ENCODE assay signal across 26 cellular contexts in genomic region chr3:194828126-194828525, GRCh38.
"Had no signal": no experiment of that assay in that cellular context is flagged by ENCODE, and none has a peak within 500 bp of the region (broad histone marks: within the 10 kb centered on the region; RNA-seq: fewer than 3 reads in every experiment).

No MANE protein-coding gene starts in this region.

- H3K9me3 Mint-ChIP-seq: activated CD4-positive, alpha-beta T cell treated with anti-CD3 and anti-CD28 coated beads, Interleukin-2, amount 10 ng/mL, durations not matched to agents 7 days and 5 days; activated CD8-positive, alpha-beta T cell treated with anti-CD3 and anti-CD28 coated beads for 36 hours; dendritic cell treated with granulocyte-macrophage colony-stimulating factor and Interleukin-4, amounts not matched to agents 40 ng/mL and 50 ng/mL, for 4 days; natural killer cell; T-cell; T-helper 2 cell treated with Interferon-gamma antibody and Interleukin-4, amounts not matched to agents 5 μg/mL and 100 μg/mL, for 36 hours had no signal

- H3K4me1 ChIP-seq: left lung, sigmoid colon, spleen, upper lobe of left lung had no signal

- ATAC-seq: activated CD8-positive, alpha-beta T cell treated with anti-CD3 and anti-CD28 coated beads for 36 hours; left lung; natural killer cell; T-cell had no signal

- H3K4me1 Mint-ChIP-seq: activated CD4-positive, alpha-beta T cell treated with anti-CD3 and anti-CD28 coated beads, Interleukin-2, amount 10 ng/mL, durations not matched to agents 7 days and 5 days had no signal

- H3K27ac Mint-ChIP-seq: activated CD4-positive, alpha-beta T cell treated with anti-CD3 and anti-CD28 coated beads, Interleukin-2, amount 10 ng/mL, durations not matched to agents 7 days and 5 days; activated CD8-positive, alpha-beta T cell treated with anti-CD3 and anti-CD28 coated beads for 36 hours; activated naive CD8-positive, alpha-beta T cell; dendritic cell treated with granulocyte-macrophage colony-stimulating factor and Interleukin-4, amounts not matched to agents 40 ng/mL and 50 ng/mL, for 4 days; natural killer cell; progenitor cell of endocrine pancreas; T-cell; T-helper 2 cell treated with Interferon-gamma antibody and Interleukin-4, amounts not matched to agents 5 μg/mL and 100 μg/mL, for 36 hours had no signal

- H3K27me3 ChIP-seq: cardiac muscle cell, esophagus muscularis mucosa, hepatocyte, left lung, sigmoid colon, spleen, upper lobe of left lung had no signal

- H3K4me3 ChIP-seq: cardiac muscle cell, esophagus muscularis mucosa, hepatocyte, left lung, lung, sigmoid colon, spleen, upper lobe of left lung had no signal

- H3K27me3 Mint-ChIP-seq: activated CD4-positive, alpha-beta T cell treated with anti-CD3 and anti-CD28 coated beads, Interleukin-2, amount 10 ng/mL, durations not matched to agents 7 days and 5 days; activated CD8-positive, alpha-beta T cell treated with anti-CD3 and anti-CD28 coated beads for 36 hours; activated naive CD8-positive, alpha-beta T cell had no signal

- H2AFZ ChIP-seq: hepatocyte had no signal

- H3K4me3 Mint-ChIP-seq: activated CD4-positive, alpha-beta T cell treated with anti-CD3 and anti-CD28 coated beads, Interleukin-2, amount 10 ng/mL, durations not matched to agents 7 days and 5 days; activated CD8-positive, alpha-beta T cell treated with anti-CD3 and anti-CD28 coated beads for 36 hours; activated naive CD8-positive, alpha-beta T cell; dendritic cell treated with granulocyte-macrophage colony-stimulating factor and Interleukin-4, amounts not matched to agents 40 ng/mL and 50 ng/mL, for 4 days; natural killer cell; T-cell; T-helper 2 cell treated with Interferon-gamma antibody and Interleukin-4, amounts not matched to agents 5 μg/mL and 100 μg/mL, for 36 hours had no signal

- DNase-seq: activated CD4-positive, alpha-beta T cell treated with anti-CD3 and anti-CD28 coated beads, Interleukin-2, amount 10 ng/mL, durations not matched to agents 7 days and 5 days; activated CD4-positive, CD25-positive, alpha-beta regulatory T cell treated with anti-CD3 and anti-CD28 coated beads, Interleukin-2, amount 50 U/mL, for 72 hours; activated CD8-positive, alpha-beta T cell treated with anti-CD3 and anti-CD28 coated beads for 36 hours; activated T-cell treated with anti-CD3 and anti-CD28 coated beads, Interleukin-2, amount 50 U/mL, for 1 hour; amniotic stem cell; effector CD8-positive, alpha-beta T cell; foreskin fibroblast; kidney glomerular epithelial cell; left lung; natural killer cell; retina; sigmoid colon; stimulated activated CD4-positive, alpha-beta T cell treated with anti-CD3 and anti-CD28 coated beads, Interleukin-4, amount 100 ng/mL, for 1 hour; stimulated activated naive CD4-positive, alpha-beta T cell; T-cell; upper lobe of left lung had no signal

- H3K4me2 ChIP-seq: hepatocyte had no signal

- H3K36me3 ChIP-seq: cardiac muscle cell, esophagus muscularis mucosa, left lung, sigmoid colon, spleen, upper lobe of left lung had no signal

- H3K27ac ChIP-seq: cardiac muscle cell, esophagus muscularis mucosa, hepatocyte, left lung, sigmoid colon, spleen, upper lobe of left lung, VCaP had no signal

- H3K79me2 ChIP-seq: hepatocyte had no signal

- H3K9me3 ChIP-seq: esophagus muscularis mucosa, left lung, sigmoid colon, spleen, upper lobe of left lung had no signal

- H3K36me3 Mint-ChIP-seq: activated naive CD8-positive, alpha-beta T cell; natural killer cell; T-cell had no signal
